In the genomic region with DNA sequence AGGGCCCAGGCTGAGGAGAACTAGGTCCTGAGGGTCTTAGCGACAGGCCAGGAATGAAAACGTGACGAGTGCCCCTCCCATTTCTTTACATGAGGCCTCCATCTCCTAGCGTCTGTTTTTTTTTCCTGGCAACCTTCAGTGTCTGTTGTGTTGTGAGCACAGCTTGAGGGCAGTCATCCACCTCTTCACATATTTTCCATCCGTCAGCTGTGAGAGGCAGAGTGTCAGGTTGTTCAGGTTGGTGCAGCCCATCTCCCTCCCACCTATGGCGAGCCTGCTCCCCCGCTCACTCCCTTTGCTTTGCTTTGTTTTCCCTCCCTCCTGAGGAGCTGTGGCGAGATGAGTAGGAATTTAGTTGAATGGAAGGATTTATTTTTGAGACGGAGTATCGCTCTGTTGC, we compare ENCODE assay signal across 13 cellular contexts. TPM values are rescaled to one million over a fixed set of nuclear protein-coding genes. Genes with fewer than 3 reads are reported as not detected.
DNase-seq lines count a peak whose midpoint lies in the region; ATAC-seq and TF ChIP-seq lines count a peak whose summit lies in the region.
"Had no signal": no experiment of that assay in that cellular context is flagged by ENCODE, and none has a peak within 500 bp of the region (broad histone marks: within the 10 kb centered on the region; RNA-seq: fewer than 3 reads in every experiment).

No MANE protein-coding gene starts in this region.

- in situ Hi-C loops in mammary epithelial cell (cut with MboI; ENCODE audit: low sequenced_read_pairs in 2 of 2), result no loop called here

- POLR2A ChIA-PET in MCF 10A (lab: Yijun Ruan, JAX), result interaction anchor here (0.6 to 1.4 kb wide), 2 partner anchors 9 to 27 kb away, joined by 3 to 4 read pairs; no protein-coding TSS in a partner anchor
- POLR2A ChIA-PET in Caco-2 (lab: Charles Lee), result no interaction called here

- H2AFZ ChIP-seq in mammary epithelial cell (ENCODE audit: low read depth, low read length), result peak overlapping the region; percentile 73

- CTCF ChIA-PET in mammary epithelial cell (lab: Charles Lee; ENCODE audit: low non-redundant PET), result interaction anchor here (0.7 kb wide), 1 partner anchor 92 kb away, joined by 3 read pairs; no protein-coding TSS in a partner anchor
- CTCF ChIA-PET in MCF 10A (lab: Yijun Ruan, JAX), result interaction anchor here (0.7 to 1.7 kb wide), 2 partner anchors 9 to 61 kb away, joined by 3 to 6 read pairs; no protein-coding TSS in a partner anchor
- CTCF ChIA-PET in Caco-2 (lab: Charles Lee), result interaction anchor here (0.6 kb wide), 1 partner anchor 54 kb away, joined by 7 read pairs; no protein-coding TSS in a partner anchor

- no peaks in the 10 kb centered on the region for H3K27me3 ChIP-seq in mammary epithelial cell (ENCODE audit: insufficient read depth, low read length)
- H3K27me3 ChIP-seq in Caco-2 (replicated peaks; ENCODE audit: control insufficient read depth, insufficient read depth, low read length), result no peaks in the 10 kb centered on the region
- H3K27me3 ChIP-seq: pancreas had no signal

- H3K9me3 ChIP-seq in mammary epithelial cell (replicated peaks; ENCODE audit: insufficient read depth, low read length), result no peaks in the 10 kb centered on the region
- no peaks in the 10 kb centered on the region for H3K9me3 ChIP-seq in Caco-2
- H3K9me3 ChIP-seq: pancreas had no signal

- dilution Hi-C loops in mammary epithelial cell (cut with HindIII; ENCODE audit: low sequenced_read_pairs), result no loop called here

- TF ChIP-seq CTCF in mammary epithelial cell (conservative IDR thresholded peaks at IDR 0.05 in 1 of 2, IDR thresholded peaks at IDR 0.05 in 1 of 2; ENCODE audit: extremely low read depth in 1 of 2, insufficient read depth in 1 of 2, low read depth in 1 of 2, low read length in 2 of 2) (no peak), MCF 10A (IDR thresholded peaks at IDR 0.05; ENCODE audit: unreplicated experiment) (no peak), CD14-positive monocyte (IDR thresholded peaks at IDR 0.05) (no peak), Caco-2 (IDR thresholded peaks at IDR 0.05; ENCODE audit: insufficient read depth in 1 of 2, low read depth in 1 of 2, low read length in 1 of 2, severe bottlenecking in 1 of 2, unreplicated experiment in 1 of 2) (no peak)

- H3K4me1 Mint-ChIP-seq in MCF 10A (ENCODE audit: insufficient read depth, unreplicated experiment) (no peaks in the 10 kb centered on the region), CD14-positive monocyte (peaks cover 10% of the 10 kb centered on the region), Caco-2 (ENCODE audit: low read depth, unreplicated experiment) (peaks cover 14% of the 10 kb centered on the region)

- no peaks in the 10 kb centered on the region for H4K20me1 ChIP-seq in mammary epithelial cell (ENCODE audit: insufficient read depth, low read length)

- H3K27ac ChIP-seq in mammary epithelial cell (ENCODE audit: insufficient read depth, low read depth, low read length) (no peak overlapping the region), epithelial cell of prostate (peak overlapping the region; percentile 47)
- H3K27ac ChIP-seq: pancreas had no signal

- H3K27ac Mint-ChIP-seq in MCF 10A (ENCODE audit: low read depth, unreplicated experiment) (no peak overlapping the region), CD14-positive monocyte (peak overlapping the region in 1 of 7 donors; percentile 48), Caco-2 (ENCODE audit: unreplicated experiment) (no peak overlapping the region)

- H3K9me3 Mint-ChIP-seq in MCF 10A (ENCODE audit: unreplicated experiment) (no peaks in the 10 kb centered on the region), CD14-positive monocyte (peaks cover 2 to 10% (median 4%) of the 10 kb centered on the region in 7 donors), Caco-2 (ENCODE audit: unreplicated experiment) (no peaks in the 10 kb centered on the region)

- H3K79me2 ChIP-seq in mammary epithelial cell (ENCODE audit: insufficient read depth, low read length), result no peaks in the 10 kb centered on the region

- intact Hi-C loops in mammary epithelial cell (cut with micrococcal nuclease) (no loop called here), MCF 10A (cut with micrococcal nuclease) (no loop called here), CD14-positive monocyte (cut with micrococcal nuclease) (no loop called here), Caco-2 (cut with micrococcal nuclease; ENCODE audit: unreplicated experiment) (no loop called here)

- H3K4me1 ChIP-seq in mammary epithelial cell (ENCODE audit: insufficient read depth, low read length), result peaks cover 3% of the 10 kb centered on the region
- H3K4me1 ChIP-seq in Caco-2, result no peaks in the 10 kb centered on the region
- H3K4me1 ChIP-seq: pancreas had no signal

- ATAC-seq in stimulated activated naive CD8-positive, alpha-beta T cell treated with anti-CD3 and anti-CD28 coated beads, Interleukin-15, Interleukin-2, amounts not matched to agents 100 U/mL and 50 U/mL, for 24 hours, result peak; percentile 71
- ATAC-seq in HG02571 (IDR thresholded peaks at IDR 0.05; ENCODE audit: unreplicated experiment), result no peak
- ATAC-seq: pancreas had no signal

- no peak for DNase-seq in mammary epithelial cell
- no peak for DNase-seq in MCF 10A (ENCODE audit: unreplicated experiment)
- peak; percentile 44 to 58 for DNase-seq in activated CD4-positive, alpha-beta T cell treated with anti-CD3 and anti-CD28 coated beads, Interleukin-2, amount 50 U/mL, for 4 hours
- DNase-seq in epithelial cell of prostate (ENCODE audit: low read depth, low spot score), result no peak
- peak; percentile 49 for DNase-seq in stimulated activated naive CD8-positive, alpha-beta T cell treated with anti-CD3 and anti-CD28 coated beads, Interleukin-15, Interleukin-2, amounts not matched to agents 100 U/mL and 50 U/mL, for 24 hours
- no peak for DNase-seq in CD14-positive monocyte (ENCODE audit: low spot score)
- DNase-seq in Caco-2, result no peak
- DNase-seq: cerebellar nuclear complex, erythroblast, NCI-H1048, pancreas had no signal

- BruUV-seq in mammary epithelial cell (replicated peaks; lab: Mats Ljungman, UMichigan) (no TSS peak), MCF 10A (replicated peaks; lab: Mats Ljungman, UMichigan) (no TSS peak), Caco-2 (replicated peaks; lab: Mats Ljungman, UMichigan) (no TSS peak)

- H3K4me2 ChIP-seq in mammary epithelial cell (ENCODE audit: insufficient read depth, low read depth, low read length), result no peak overlapping the region

- WGBS in mammary epithelial cell (ENCODE audit: low coverage, missing lambda C conversion rate), result 34% methylated on average over 7 of the region's 10 CpGs

- H3K27me3 Mint-ChIP-seq in MCF 10A (ENCODE audit: insufficient read depth, unreplicated experiment), result no peaks in the 10 kb centered on the region
- peaks cover 0 to 5% (median 3%) of the 10 kb centered on the region in 3 donors for H3K27me3 Mint-ChIP-seq in CD14-positive monocyte (ENCODE audit: low read depth in 3 of 3)
- H3K27me3 Mint-ChIP-seq in Caco-2 (ENCODE audit: insufficient read depth, unreplicated experiment), result no peaks in the 10 kb centered on the region

- H3K36me3 ChIP-seq in mammary epithelial cell (ENCODE audit: insufficient read depth, low read length) (no peaks in the 10 kb centered on the region), Caco-2 (ENCODE audit: control insufficient read depth, insufficient read depth, low read length) (no peaks in the 10 kb centered on the region)
- H3K36me3 ChIP-seq: pancreas had no signal

- H3K4me3 ChIP-seq in mammary epithelial cell (replicated peaks in 1 of 3; ENCODE audit: insufficient read depth in 1 of 3, low read depth in 2 of 3, low read length in 3 of 3) (no peak overlapping the region), Caco-2 (ENCODE audit: low read depth, low read length) (no peak overlapping the region)
- H3K4me3 ChIP-seq: pancreas had no signal

- H3K4me3 Mint-ChIP-seq in MCF 10A (ENCODE audit: unreplicated experiment) (no peak overlapping the region), CD14-positive monocyte (no peak overlapping the region), Caco-2 (ENCODE audit: unreplicated experiment) (no peak overlapping the region)

- no peak overlapping the region for H3K9ac ChIP-seq in mammary epithelial cell (ENCODE audit: insufficient read depth, low read length)

- H3K36me3 Mint-ChIP-seq in MCF 10A (ENCODE audit: insufficient read depth, unreplicated experiment) (no peaks in the 10 kb centered on the region), CD14-positive monocyte (peaks cover 0 to 4% of the 10 kb centered on the region in 2 donors), Caco-2 (ENCODE audit: insufficient read depth, unreplicated experiment) (no peaks in the 10 kb centered on the region)

RNA-seq across cellular contexts. Expression of gene CHRNA9, which starts 51.7 kb away (rescaled TPM):
- total RNA-seq in mammary epithelial cell, result under 1 TPM in 1 of 2 donors, not detected in 1; 0.17 TPM
- 0.09 TPM for polyA plus RNA-seq in mammary epithelial cell
- not detected for polyA minus RNA-seq in mammary epithelial cell
- total RNA-seq in MCF 10A (2022), result 1.8 and 2.0 TPM in 2 replicates
- polyA plus RNA-seq in CD14-positive monocyte, result not detected
- not detected in 2 replicates for total RNA-seq in Caco-2 (2022)
- total RNA-seq: NCI-H460, pancreas had no signal
- polyA plus RNA-seq: pancreas had no signal

Comparison
In these comparisons a context has a peak if more than half of its experiments do, and no peak if none do; other contexts are left out.
1. DNase-seq: peak in activated CD4-positive, alpha-beta T cell treated with anti-CD3 and anti-CD28 coated beads, Interleukin-2, amount 50 U/mL, for 4 hours (2 of 2) and stimulated activated naive CD8-positive, alpha-beta T cell treated with anti-CD3 and anti-CD28 coated beads, Interleukin-15, Interleukin-2, amounts not matched to agents 100 U/mL and 50 U/mL, for 24 hours (single experiment); none in mammary epithelial cell (single experiment), MCF 10A (single experiment), epithelial cell of prostate (single experiment), CD14-positive monocyte (single experiment) and Caco-2 (0 of 2).